12 cellular contexts compared by ENCODE assay signal in genomic region chr19:50659318-50660082, GRCh38. TPM values are rescaled to one million over a fixed set of nuclear protein-coding genes. Genes with fewer than 3 reads are reported as not detected.
A peak's percentile ranks its signal among the peaks of the same experiment; 100 is the strongest.
DNase-seq lines count a peak whose midpoint lies in the region; ATAC-seq and TF ChIP-seq lines count a peak whose summit lies in the region.
"Had no signal": no experiment of that assay in that cellular context is flagged by ENCODE, and none has a peak within 500 bp of the region (broad histone marks: within the 10 kb centered on the region; RNA-seq: fewer than 3 reads in every experiment).

No MANE protein-coding gene starts in this region.

- H3K36me3 ChIP-seq in NT2/D1 (ENCODE audit: insufficient read depth, insufficient read length, low read length) (no peaks in the 10 kb centered on the region), psoas muscle (ENCODE audit: insufficient read depth in 1 of 2, low read depth in 1 of 2) (no peaks in the 10 kb centered on the region)

- H3K9me3 Mint-ChIP-seq in glutamatergic neuron (ENCODE audit: unreplicated experiment) = peaks cover 16% of the 10 kb centered on the region
- H3K9me3 Mint-ChIP-seq in progenitor cell of endocrine pancreas (ENCODE audit: low read depth) = peaks cover 5% of the 10 kb centered on the region

- no peak overlapping the region for H3K27ac ChIP-seq in psoas muscle

- H3K27me3 ChIP-seq in NT2/D1 (ENCODE audit: insufficient read depth, insufficient read length) (no peaks in the 10 kb centered on the region), psoas muscle (ENCODE audit: insufficient read depth in 3 of 3, low read length in 2 of 3) (peaks cover 0 to 61% (median 21%) of the 10 kb centered on the region in 3 donors)

- H3K4me3 ChIP-seq in NT2/D1 (ENCODE audit: insufficient read length, low read depth) (peak overlapping the region; percentile 76), psoas muscle (no peak overlapping the region)

- 0 to 2% (median 1%) methylated on average over 19 to 37 of the region's 37 CpGs for WGBS in psoas muscle, 3 donors

- H3K27ac Mint-ChIP-seq in glutamatergic neuron (ENCODE audit: unreplicated experiment) = peak overlapping the region; percentile 1
- H3K27ac Mint-ChIP-seq in progenitor cell of endocrine pancreas = no peak overlapping the region

- H3K9me3 ChIP-seq in NT2/D1 (ENCODE audit: insufficient read depth, low read length) (peaks cover 12% of the 10 kb centered on the region; the same call in 1 of the 2 replicates), psoas muscle (no peaks in the 10 kb centered on the region)

- H3K4me3 Mint-ChIP-seq in glutamatergic neuron (ENCODE audit: unreplicated experiment) = peak overlapping the region; percentile 84
- H3K4me3 Mint-ChIP-seq in progenitor cell of endocrine pancreas (ENCODE audit: low read depth) = peak overlapping the region; percentile 61

- H3K4me1 Mint-ChIP-seq in glutamatergic neuron (ENCODE audit: low read depth, unreplicated experiment) = peaks cover 14% of the 10 kb centered on the region
- peaks cover 10% of the 10 kb centered on the region for H3K4me1 Mint-ChIP-seq in progenitor cell of endocrine pancreas (ENCODE audit: low read depth)

- H3K27me3 Mint-ChIP-seq in glutamatergic neuron (ENCODE audit: unreplicated experiment) (peaks cover 34% of the 10 kb centered on the region), progenitor cell of endocrine pancreas (peaks cover 57% of the 10 kb centered on the region)

- DNase-seq in NCI-H1417 (lab: John Stamatoyannopoulos, UW) = peak in 2 of 3 experiments; percentile 15 to 19
- no peak for DNase-seq in NCI-H1417 treated with DMSO at 0.1 percent for 48 hours (lab: John Stamatoyannopoulos, UW)
- no peak for DNase-seq in NT2/D1 (ENCODE audit: low read depth, low spot score)
- peak; percentile 35 for DNase-seq in glutamatergic neuron
- no peak for DNase-seq in progenitor cell of endocrine pancreas (ENCODE audit: low spot score, unreplicated experiment)
- no peak for DNase-seq in psoas muscle
- no peak for DNase-seq in DMS 273 treated with DMSO at 0.1 percent for 48 hours (lab: John Stamatoyannopoulos, UW)
- DNase-seq: NCI-H774 had no signal

- H3K4me1 ChIP-seq in NT2/D1 (ENCODE audit: insufficient read depth, insufficient read length) = peaks cover 5% of the 10 kb centered on the region
- no peaks in the 10 kb centered on the region for H3K4me1 ChIP-seq in psoas muscle

- TF ChIP-seq CTCF in glutamatergic neuron (IDR thresholded peaks at IDR 0.05; ENCODE audit: partially characterized antibody, unreplicated experiment) (no peak), progenitor cell of endocrine pancreas (IDR thresholded peaks at IDR 0.05; ENCODE audit: unreplicated experiment) (no peak), psoas muscle (IDR thresholded peaks at IDR 0.05) (no peak)

- intact Hi-C loops in psoas muscle (cut with DNase I) = no loop called here

- H3K36me3 Mint-ChIP-seq in glutamatergic neuron (ENCODE audit: unreplicated experiment) = no peaks in the 10 kb centered on the region
- no peaks in the 10 kb centered on the region for H3K36me3 Mint-ChIP-seq in progenitor cell of endocrine pancreas (ENCODE audit: insufficient read depth)

- ATAC-seq in psoas muscle (no peak), HG02981 (IDR thresholded peaks at IDR 0.05; ENCODE audit: unreplicated experiment) (no peak)

- H3K9ac ChIP-seq in NT2/D1 (ENCODE audit: insufficient read length, low read depth) = peak overlapping the region; percentile 32

RNA-seq across cellular contexts. Expression of gene C19orf81, which starts 10.3 kb away (rescaled TPM):
- total RNA-seq in glutamatergic neuron (ENCODE audit: unreplicated experiment) (10.4 TPM), progenitor cell of endocrine pancreas (5.6 and 8.6 TPM in 2 replicates), psoas muscle (1 to 10 TPM in 1 of 4 donors, under 1 TPM in 2, not detected in 1; 0.50 to 1.8 (median 0.54) TPM)
- 1 to 10 TPM in 1 of 3 donors, not detected in 2; 1.5 TPM for polyA plus RNA-seq in psoas muscle
- total RNA-seq: aorta; T-helper 1 cell treated with Interleukin-12 subunit alpha and Interleukin-12 subunit beta and Interleukin-4 antibody, amounts not matched to agents 30 ng/mL and 1 ng/mL, for 36 hours; urinary bladder had no signal
- polyA plus RNA-seq: aorta had no signal

RNA-seq across cellular contexts. Expression of gene SYT3, which starts 19.8 kb away (rescaled TPM):
- 15.6 TPM for total RNA-seq in glutamatergic neuron (ENCODE audit: unreplicated experiment)
- 0.91 and 1.8 TPM in 2 replicates for total RNA-seq in progenitor cell of endocrine pancreas
- total RNA-seq in psoas muscle = under 1 TPM in 1 of 4 donors, not detected in 3; 0.26 TPM
- polyA plus RNA-seq in psoas muscle = under 1 TPM in 2 of 3 donors, not detected in 1; 0.07 to 0.12 TPM
- total RNA-seq: T-helper 1 cell treated with Interleukin-12 subunit alpha and Interleukin-12 subunit beta and Interleukin-4 antibody, amounts not matched to agents 30 ng/mL and 1 ng/mL, for 36 hours had no signal
- polyA plus RNA-seq: aorta had no signal

Comparison
In these comparisons a context has a peak if more than half of its experiments do, and no peak if none do; other contexts are left out.
1. DNase-seq: peak in NCI-H1417 (2 of 3) and glutamatergic neuron (single experiment); none in NCI-H1417 treated with DMSO at 0.1 percent for 48 hours (single experiment), NT2/D1 (single experiment), progenitor cell of endocrine pancreas (single experiment), psoas muscle (0 of 2) and DMS 273 treated with DMSO at 0.1 percent for 48 hours (single experiment).